24 cellular contexts compared by ENCODE assay signal in the genomic region with DNA sequence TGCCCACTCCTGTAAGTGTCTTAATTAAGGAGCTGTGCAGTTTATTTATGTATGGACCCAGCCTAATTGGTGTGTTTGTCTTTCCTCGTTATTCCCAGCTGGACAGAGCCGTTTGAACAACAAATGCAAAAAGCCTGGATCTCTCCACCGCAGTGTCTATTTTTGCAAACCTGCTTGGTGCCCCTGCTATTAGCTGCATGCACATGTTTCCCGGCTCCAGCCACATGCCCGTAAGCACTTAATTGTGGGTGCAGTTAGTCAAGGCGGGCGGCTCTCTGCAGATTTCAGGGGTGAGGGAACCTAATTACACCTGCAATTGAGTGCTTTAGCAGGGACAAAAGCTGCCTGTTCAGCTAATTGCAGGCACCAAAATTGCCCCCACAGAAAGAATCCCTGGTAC.
DNase-seq lines count a peak whose midpoint lies in the region; ATAC-seq and TF ChIP-seq lines count a peak whose summit lies in the region.
"Had no signal": no experiment of that assay in that cellular context is flagged by ENCODE, and none has a peak within 500 bp of the region (broad histone marks: within the 10 kb centered on the region; RNA-seq: fewer than 3 reads in every experiment).

No MANE protein-coding gene starts in this region.

- ATAC-seq in stimulated activated naive B cell treated with anti-CD40 and anti-IgM and Interleukin-4, amounts not matched to agents 10 μg/mL and 1 μg/mL and 100 μg/mL, for 72 hours (replicated peaks), result no peak
- ATAC-seq: GM12878, GM23338, Right ventricle myocardium inferior, SK-N-SH treated with all-trans-retinoic acid at 6 μM for 48 hours, T-helper 17 cell had no signal

- H3K27me3 Mint-ChIP-seq in type B pancreatic cell, result no peaks in the 10 kb centered on the region
- peaks cover 6% of the 10 kb centered on the region for H3K27me3 Mint-ChIP-seq in T-helper 2 cell treated with Interferon-gamma antibody and Interleukin-4, amounts not matched to agents 5 μg/mL and 100 μg/mL, for 36 hours (ENCODE audit: low read depth)
- peaks cover 9 to 18% of the 10 kb centered on the region in 2 donors for H3K27me3 Mint-ChIP-seq in stimulated activated naive B cell treated with anti-CD40 and anti-IgM and Interleukin-4, amounts not matched to agents 10 μg/mL and 1 μg/mL and 100 μg/mL, for 72 hours
- H3K27me3 Mint-ChIP-seq: CD4-positive, alpha-beta memory T cell; T-helper 17 cell had no signal

- TF ChIP-seq CTCF in type B pancreatic cell (conservative IDR thresholded peaks at IDR 0.05), result no peak

- H3K36me3 Mint-ChIP-seq in type B pancreatic cell, result no peaks in the 10 kb centered on the region
- H3K36me3 Mint-ChIP-seq in T-helper 2 cell treated with Interferon-gamma antibody and Interleukin-4, amounts not matched to agents 5 μg/mL and 100 μg/mL, for 36 hours (ENCODE audit: low read depth), result no peaks in the 10 kb centered on the region
- H3K36me3 Mint-ChIP-seq in stimulated activated naive B cell treated with anti-CD40 and anti-IgM and Interleukin-4, amounts not matched to agents 10 μg/mL and 1 μg/mL and 100 μg/mL, for 72 hours, result peaks cover 7% of the 10 kb centered on the region in 2 donors
- H3K36me3 Mint-ChIP-seq: CD4-positive, alpha-beta memory T cell had no signal

- H3K4me1 Mint-ChIP-seq in type B pancreatic cell (ENCODE audit: unreplicated experiment), result peaks cover 41% of the 10 kb centered on the region
- H3K4me1 Mint-ChIP-seq in T-helper 2 cell treated with Interferon-gamma antibody and Interleukin-4, amounts not matched to agents 5 μg/mL and 100 μg/mL, for 36 hours (ENCODE audit: low read depth), result no peaks in the 10 kb centered on the region
- H3K4me1 Mint-ChIP-seq in stimulated activated naive B cell treated with anti-CD40 and anti-IgM and Interleukin-4, amounts not matched to agents 10 μg/mL and 1 μg/mL and 100 μg/mL, for 72 hours, result peaks cover 20 to 30% of the 10 kb centered on the region in 2 donors

- H3K9me3 Mint-ChIP-seq in type B pancreatic cell, result no peaks in the 10 kb centered on the region
- peaks cover 6% of the 10 kb centered on the region for H3K9me3 Mint-ChIP-seq in T-helper 2 cell treated with Interferon-gamma antibody and Interleukin-4, amounts not matched to agents 5 μg/mL and 100 μg/mL, for 36 hours
- peaks cover 4 to 8% of the 10 kb centered on the region in 2 donors for H3K9me3 Mint-ChIP-seq in stimulated activated naive B cell treated with anti-CD40 and anti-IgM and Interleukin-4, amounts not matched to agents 10 μg/mL and 1 μg/mL and 100 μg/mL, for 72 hours

- H3K27ac Mint-ChIP-seq in type B pancreatic cell, result peak overlapping the region; percentile 23
- H3K27ac Mint-ChIP-seq in T-helper 2 cell treated with Interferon-gamma antibody and Interleukin-4, amounts not matched to agents 5 μg/mL and 100 μg/mL, for 36 hours, result no peak overlapping the region
- H3K27ac Mint-ChIP-seq in stimulated activated naive B cell treated with anti-CD40 and anti-IgM and Interleukin-4, amounts not matched to agents 10 μg/mL and 1 μg/mL and 100 μg/mL, for 72 hours, result no peak overlapping the region
- H3K27ac Mint-ChIP-seq: CD4-positive, alpha-beta memory T cell; GM23338; T-helper 17 cell had no signal

- DNase-seq in NCI-H1105 treated with DMSO at 0.1 percent for 48 hours (lab: John Stamatoyannopoulos, UW) (peak; percentile 76), NCI-H2081 treated with DMSO at 0.1 percent for 48 hours (lab: John Stamatoyannopoulos, UW) (peak; percentile 76), NCI-H748 treated with DMSO at 0.1 percent for 48 hours (lab: John Stamatoyannopoulos, UW) (peak; percentile 92), type B pancreatic cell (ENCODE audit: extremely low spot score, unreplicated experiment) (no peak), DMS79 treated with DMSO at 0.1 percent for 48 hours (lab: John Stamatoyannopoulos, UW) (no peak)
- DNase-seq in T-helper 2 cell treated with Interferon-gamma antibody and Interleukin-4, amounts not matched to agents 5 μg/mL and 100 μg/mL, for 36 hours (ENCODE audit: low spot score), result no peak
- DNase-seq in stimulated activated naive B cell treated with anti-CD40 and anti-IgM and Interleukin-4, amounts not matched to agents 10 μg/mL and 1 μg/mL and 100 μg/mL, for 72 hours, result no peak
- DNase-seq: C1 segment of cervical spinal cord; Caco-2; CD4-positive, alpha-beta memory T cell; EL; GDM1; H9; KBM-7; NCI-H1694; NCI-H526 treated with DMSO at 0.1 percent for 48 hours; NK-92 treated with Interleukin-12 subunit alpha and Interleukin-12 subunit beta, amount 100 ng/mL, for 24 hours; PC-9; SJCRH30; T-helper 17 cell had no signal

- no peak overlapping the region for H3K4me3 Mint-ChIP-seq in type B pancreatic cell
- H3K4me3 Mint-ChIP-seq in T-helper 2 cell treated with Interferon-gamma antibody and Interleukin-4, amounts not matched to agents 5 μg/mL and 100 μg/mL, for 36 hours, result no peak overlapping the region
- H3K4me3 Mint-ChIP-seq in stimulated activated naive B cell treated with anti-CD40 and anti-IgM and Interleukin-4, amounts not matched to agents 10 μg/mL and 1 μg/mL and 100 μg/mL, for 72 hours, result no peak overlapping the region
- H3K4me3 Mint-ChIP-seq: CD4-positive, alpha-beta memory T cell; GM23338; H9; T-helper 17 cell had no signal

Comparison
In these comparisons a context has a peak if more than half of its experiments do, and no peak if none do; other contexts are left out.
1. DNase-seq: peak in NCI-H1105 treated with DMSO at 0.1 percent for 48 hours (single experiment), NCI-H2081 treated with DMSO at 0.1 percent for 48 hours (single experiment) and NCI-H748 treated with DMSO at 0.1 percent for 48 hours (single experiment); none in type B pancreatic cell (single experiment), T-helper 2 cell treated with Interferon-gamma antibody and Interleukin-4, amounts not matched to agents 5 μg/mL and 100 μg/mL, for 36 hours (single experiment), stimulated activated naive B cell treated with anti-CD40 and anti-IgM and Interleukin-4, amounts not matched to agents 10 μg/mL and 1 μg/mL and 100 μg/mL, for 72 hours (single experiment) and DMS79 treated with DMSO at 0.1 percent for 48 hours (single experiment).